3 cellular contexts compared by ENCODE assay signal in genomic region chr7:54689394-54690058, GRCh38.
A peak's percentile ranks its signal among the peaks of the same experiment; 100 is the strongest.
TF ChIP-seq lines count a peak whose summit lies in the region.

No MANE protein-coding gene starts in this region.

TF ChIP-seq in GM23338, 12 proteins besides CTCF, POLR2A, EP300 and RAD21 (continues in another document):
- TF ChIP-seq NANOG (IDR thresholded peaks at IDR 0.05; ENCODE audit: borderline replicate concordance) (no peak), JUNB (IDR thresholded peaks at IDR 0.05; ENCODE audit: unreplicated experiment) (no peak), CREB1 (CRISPR knock-in tag; IDR thresholded peaks at IDR 0.05; ENCODE audit: low read depth) (no peak), STAT1 (IDR thresholded peaks at IDR 0.05; ENCODE audit: unreplicated experiment) (no peak), REST (IDR thresholded peaks at IDR 0.05; ENCODE audit: unreplicated experiment) (no peak)

TF ChIP-seq in H1, 55 proteins besides CTCF, POLR2A, EP300 and RAD21:
- TF ChIP-seq CBX5 (IDR thresholded peaks at IDR 0.05; ENCODE audit: low read depth, low read length) (no peak), RXRA (IDR thresholded peaks at IDR 0.05; ENCODE audit: insufficient read depth, low read depth, low read length) (no peak), SP1 (IDR thresholded peaks at IDR 0.05; ENCODE audit: low read depth, low read length) (no peak), SIX5 (IDR thresholded peaks at IDR 0.05; ENCODE audit: low read depth, low read length) (no peak)
TF ChIP-seq in H1: peak in this region for 0.

TF ChIP-seq in HepG2, 621 proteins besides CTCF, POLR2A, EP300 and RAD21:
- TF ChIP-seq ARID3A (IDR thresholded peaks at IDR 0.05; ENCODE audit: low read depth, low read length), result no peak
- TF ChIP-seq MNT (IDR thresholded peaks at IDR 0.05), result peak; percentile 96
